ENCODE assay signal across 34 cellular contexts in the genomic region with DNA sequence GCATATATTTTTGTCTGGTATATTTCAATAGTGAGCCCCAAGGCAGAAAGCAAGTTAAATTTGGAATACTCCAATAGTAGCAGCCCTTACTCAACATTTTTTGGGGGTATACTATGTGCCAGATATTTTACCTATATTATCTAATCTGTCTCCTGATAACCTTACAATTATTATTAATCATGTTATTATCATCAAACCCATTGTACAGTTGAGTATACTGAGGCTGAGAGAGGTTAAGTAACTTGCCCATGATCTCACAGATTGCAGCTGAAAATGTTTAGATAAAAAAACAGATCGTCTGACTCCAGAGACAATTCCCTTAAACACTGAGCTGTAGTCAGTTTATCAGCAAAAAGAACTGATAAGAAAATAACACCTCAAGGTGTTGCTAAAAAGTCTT. TPM values are rescaled to one million over a fixed set of nuclear protein-coding genes. Genes with fewer than 3 reads are reported as not detected.
DNase-seq lines count a peak whose midpoint lies in the region; ATAC-seq, FAIRE-seq and TF ChIP-seq lines count a peak whose summit lies in the region.
"Had no signal": no experiment of that assay in that cellular context is flagged by ENCODE, and none has a peak within 500 bp of the region (broad histone marks: within the 10 kb centered on the region; RNA-seq: fewer than 3 reads in every experiment).

No MANE protein-coding gene starts in this region.

- intact Hi-C loops in K562 (cut with micrococcal nuclease) = no loop called here
- intact Hi-C loops in CD8-positive, alpha-beta T cell (cut with DNase I, micrococcal nuclease) = loop anchor here (10.0 kb wide), 2 partner anchors 1202 to 2002 kb away; a partner anchor contains a TSS

- no peaks in the 10 kb centered on the region for H3K36me3 ChIP-seq in OCI-LY1 (ENCODE audit: insufficient read depth, low read length)
- H3K36me3 ChIP-seq in K562 (ENCODE audit: control insufficient read depth, insufficient read depth, low read length) = no peaks in the 10 kb centered on the region
- H3K36me3 ChIP-seq in mesendoderm (ENCODE audit: control insufficient read depth, insufficient read depth, low read length) = no peaks in the 10 kb centered on the region
- no peaks in the 10 kb centered on the region for H3K36me3 ChIP-seq in CD8-positive, alpha-beta T cell (ENCODE audit: insufficient read depth, low read length)
- H3K36me3 ChIP-seq: BE2C; BLaER1; BLaER1 treated with 17β-estradiol and CSF1 and Interleukin-3, amounts not matched to agents 10 nM and 100 nM had no signal

- no peak overlapping the region for H3K4ac ChIP-seq in mesendoderm (ENCODE audit: low read depth, low read length)

- H3K9me3 ChIP-seq in OCI-LY1 (ENCODE audit: low read length) (no peaks in the 10 kb centered on the region), K562 (replicated peaks; ENCODE audit: control insufficient read depth, insufficient read depth, low read depth, low read length) (no peaks in the 10 kb centered on the region)
- no peaks in the 10 kb centered on the region for H3K9me3 ChIP-seq in CD8-positive, alpha-beta T cell (ENCODE audit: low read length)
- H3K9me3 ChIP-seq: A549; BE2C; BLaER1; BLaER1 treated with 17β-estradiol and CSF1 and Interleukin-3, amounts not matched to agents 10 nM and 100 nM; Caco-2 had no signal

- no peak overlapping the region for H3K18ac ChIP-seq in mesendoderm (ENCODE audit: low read length)

- H3K9me2 ChIP-seq in OCI-LY1 (ENCODE audit: low read depth, low read length) = no peaks in the 10 kb centered on the region

- no peaks in the 10 kb centered on the region for H3K27me3 Mint-ChIP-seq in CD8-positive, alpha-beta T cell (ENCODE audit: low read depth)
- H3K27me3 Mint-ChIP-seq: B cell; CD4-positive, alpha-beta T cell had no signal

- no peak for TF ChIP-seq EP300 in K562 (IDR thresholded peaks at IDR 0.05; ENCODE audit: low read length)

- no peak overlapping the region for H2BK120ac ChIP-seq in mesendoderm (ENCODE audit: low read depth, low read length)

- H3F3A ChIP-seq in OCI-LY1 (ENCODE audit: insufficient read depth, low read length) = no peaks in the 10 kb centered on the region

- no peak for TF ChIP-seq POLR2A in K562 (conservative IDR thresholded peaks at IDR 0.05)

- no peak overlapping the region for H2BK15ac ChIP-seq in mesendoderm (replicated peaks; ENCODE audit: low read depth)

- no peak overlapping the region for H3K4me2 ChIP-seq in OCI-LY1 (ENCODE audit: low read length)
- no peak overlapping the region for H3K4me2 ChIP-seq in K562 (ENCODE audit: insufficient read depth, low read length)
- no peak overlapping the region for H3K4me2 ChIP-seq in mesendoderm (ENCODE audit: low read length)
- H3K4me2 ChIP-seq: A549; BLaER1; BLaER1 treated with 17β-estradiol and CSF1 and Interleukin-3, amounts not matched to agents 10 nM and 100 nM had no signal

- no peak for TF ChIP-seq CTCF in OCI-LY1 (IDR thresholded peaks at IDR 0.05; ENCODE audit: low read length)
- no peak for TF ChIP-seq CTCF in K562 (IDR thresholded peaks at IDR 0.05 in 2 of 3, conservative IDR thresholded peaks at IDR 0.05 in 1 of 3; ENCODE audit: insufficient read depth in 2 of 3, low read depth in 1 of 3, low read length in 3 of 3)
- TF ChIP-seq CTCF in CD8-positive, alpha-beta T cell (IDR thresholded peaks at IDR 0.05) = no peak

- 0% methylated on average over 1 of the region's 1 CpG for WGBS in K562 (ENCODE audit: insufficient coverage, low coverage, missing lambda C conversion rate)
- no CpG with 5 or more reads among the region's 1 CpG for WGBS in mesendoderm (ENCODE audit: extremely low coverage, insufficient coverage, low lambda C conversion rate)

- H3K27ac ChIP-seq in OCI-LY1 (ENCODE audit: low read depth, low read length, poor library complexity, severe bottlenecking) (peak overlapping the region; percentile 23), K562 (ENCODE audit: extremely low read depth, low read depth, low read length) (no peak overlapping the region), mesendoderm (ENCODE audit: low read depth, low read length) (no peak overlapping the region)
- H3K27ac ChIP-seq in CD8-positive, alpha-beta T cell (ENCODE audit: low read depth, low read length) = no peak overlapping the region
- H3K27ac ChIP-seq: 22Rv1; A549; BLaER1; BLaER1 treated with 17β-estradiol and CSF1 and Interleukin-3, amounts not matched to agents 10 nM and 100 nM; C4-2B had no signal

- no peaks in the 10 kb centered on the region for H3K9me1 ChIP-seq in K562 (ENCODE audit: control insufficient read depth, insufficient read depth, low read length)

- POLR2A ChIA-PET in K562 (lab: Yijun Ruan, JAX) = no interaction called here
- POLR2A ChIA-PET in CD8-positive, alpha-beta T cell (lab: Charles Lee) = no interaction called here

- ATAC-seq in K562 (no peak), GM21367 (IDR thresholded peaks at IDR 0.05; ENCODE audit: unreplicated experiment) (no peak)
- ATAC-seq in CD8-positive, alpha-beta T cell = no peak
- ATAC-seq: A549 had no signal

- no peak for TF ChIP-seq RAD21 in K562 (CRISPR knock-in tag; conservative IDR thresholded peaks at IDR 0.05 in 1 of 2, IDR thresholded peaks at IDR 0.05 in 1 of 2)

- H3K4me3 Mint-ChIP-seq in CD8-positive, alpha-beta T cell = no peak overlapping the region
- H3K4me3 Mint-ChIP-seq: B cell; CD14-positive monocyte; CD4-positive, alpha-beta memory T cell; CD4-positive, alpha-beta T cell; CD4-positive, CD25-positive, alpha-beta regulatory T cell; CD8-positive, alpha-beta memory T cell had no signal

- no TSS peak for BruUV-seq in K562 (replicated peaks; lab: Mats Ljungman, UMichigan)

- no peaks in the 10 kb centered on the region for H3K27me3 ChIP-seq in OCI-LY1 (ENCODE audit: insufficient read depth, low read length)
- H3K27me3 ChIP-seq in K562 (ENCODE audit: control insufficient read depth in 2 of 2, insufficient read depth in 2 of 2, low read length in 2 of 2) = no peaks in the 10 kb centered on the region
- no peaks in the 10 kb centered on the region for H3K27me3 ChIP-seq in mesendoderm (ENCODE audit: insufficient read depth, low read length, poor library complexity)
- H3K27me3 ChIP-seq in CD8-positive, alpha-beta T cell (ENCODE audit: insufficient read depth, low read length) = no peaks in the 10 kb centered on the region
- H3K27me3 ChIP-seq: BE2C had no signal

- no peak overlapping the region for H2AFZ ChIP-seq in OCI-LY1 (ENCODE audit: low read length)
- no peak overlapping the region for H2AFZ ChIP-seq in K562 (ENCODE audit: low read depth, low read length)

- no peaks in the 10 kb centered on the region for H4K20me1 ChIP-seq in OCI-LY1 (ENCODE audit: insufficient read depth, low read length)
- no peaks in the 10 kb centered on the region for H4K20me1 ChIP-seq in K562 (replicated peaks; ENCODE audit: control insufficient read depth, insufficient read depth, low read length)
- H4K20me1 ChIP-seq: BLaER1; BLaER1 treated with 17β-estradiol and CSF1 and Interleukin-3, amounts not matched to agents 10 nM and 100 nM had no signal

- no peaks in the 10 kb centered on the region for H3K79me1 ChIP-seq in mesendoderm (ENCODE audit: low read length)

- H2BK5ac ChIP-seq in mesendoderm (ENCODE audit: low read length) = no peak overlapping the region

- no peak overlapping the region for H4K5ac ChIP-seq in mesendoderm (ENCODE audit: low read length)

- FAIRE-seq in K562 (lab: Jason Lieb, UNC) = no peak
- FAIRE-seq: A204.1, A549, D721Med had no signal

- H3K4me1 Mint-ChIP-seq in CD8-positive, alpha-beta T cell (ENCODE audit: low read depth) = peaks cover 2% of the 10 kb centered on the region
- H3K4me1 Mint-ChIP-seq: CD4-positive, CD25-positive, alpha-beta regulatory T cell had no signal

- DNase-seq in K562 (ENCODE audit: extremely low read depth in 1 of 4, low spot score in 3 of 4) = no peak
- DNase-seq in mesendoderm = peak; percentile 56
- DNase-seq in AG08395 (ENCODE audit: low spot score) = no peak
- no peak for DNase-seq in CD8-positive, alpha-beta T cell
- DNase-seq: 8988T; ACHN; AML-193; BE2C; C1 segment of cervical spinal cord; Caco-2; Calu3; CD4-positive, alpha-beta memory T cell; CD4-positive, alpha-beta T cell; CD4-positive, CD25-positive, alpha-beta regulatory T cell; CD8-positive, alpha-beta memory T cell; COR-L47; DMS 273 treated with DMSO at 0.1 percent for 48 hours; DMS153; DMS53; DMS79; DMS79 treated with DMSO at 0.1 percent for 48 hours; DND-41; EL had no signal

- no peaks in the 10 kb centered on the region for H3K9me3 Mint-ChIP-seq in CD8-positive, alpha-beta T cell
- H3K9me3 Mint-ChIP-seq: CD4-positive, alpha-beta T cell; CD8-positive, alpha-beta memory T cell had no signal

- H2AK5ac ChIP-seq in mesendoderm (ENCODE audit: low read length) = no peak overlapping the region

- H3K4me1 ChIP-seq in OCI-LY1 (ENCODE audit: insufficient read depth, low read length, severe bottlenecking) = peaks cover 54% of the 10 kb centered on the region
- H3K4me1 ChIP-seq in K562 (replicated peaks in 1 of 2; ENCODE audit: control insufficient read depth in 2 of 2, insufficient read depth in 2 of 2, low read length in 2 of 2) = peaks cover 0 to 5% of the 10 kb centered on the region in 2 experiments; a peak in 3 of 5 replicates
- H3K4me1 ChIP-seq in mesendoderm (ENCODE audit: control insufficient read depth, low read depth, low read length) = no peaks in the 10 kb centered on the region
- H3K4me1 ChIP-seq in CD8-positive, alpha-beta T cell (ENCODE audit: insufficient read depth, low read length) = no peaks in the 10 kb centered on the region
- H3K4me1 ChIP-seq: BE2C, Caco-2 had no signal

- H3K56ac ChIP-seq in mesendoderm (ENCODE audit: low read length) = no peak overlapping the region

- H3K79me2 ChIP-seq in OCI-LY1 (ENCODE audit: insufficient read depth, low read length) (no peaks in the 10 kb centered on the region), K562 (ENCODE audit: control insufficient read depth, insufficient read depth, low read length) (no peaks in the 10 kb centered on the region), mesendoderm (ENCODE audit: control insufficient read depth, insufficient read depth, low read length) (no peaks in the 10 kb centered on the region)

- H3K23ac ChIP-seq in mesendoderm (ENCODE audit: low read length) = no peak overlapping the region

- CTCF ChIA-PET in K562 (lab: Yijun Ruan, JAX; ENCODE audit: low intra/inter-chr PET ratio) = no interaction called here
- CTCF ChIA-PET in CD8-positive, alpha-beta T cell (lab: Charles Lee) = no interaction called here

- H3K36me3 Mint-ChIP-seq in CD8-positive, alpha-beta T cell = no peaks in the 10 kb centered on the region
- H3K36me3 Mint-ChIP-seq: CD14-positive monocyte; CD4-positive, alpha-beta memory T cell; CD4-positive, CD25-positive, alpha-beta regulatory T cell; CD8-positive, alpha-beta memory T cell had no signal

- H3K4me3 ChIP-seq in OCI-LY1 (ENCODE audit: low read depth, low read length, poor library complexity, severe bottlenecking) (no peak overlapping the region), K562 (no peak overlapping the region), mesendoderm (ENCODE audit: low read length) (no peak overlapping the region)
- H3K4me3 ChIP-seq in CD8-positive, alpha-beta T cell (ENCODE audit: low read depth, low read length) = no peak overlapping the region
- H3K4me3 ChIP-seq: A549; BLaER1; BLaER1 treated with 17β-estradiol and CSF1 and Interleukin-3, amounts not matched to agents 10 nM and 100 nM had no signal

- in situ Hi-C loops in K562 (cut with MboI) = no loop called here

- H4K8ac ChIP-seq in mesendoderm (ENCODE audit: low read depth, low read length) = no peak overlapping the region

- H3K27ac Mint-ChIP-seq in CD8-positive, alpha-beta T cell = no peak overlapping the region
- H3K27ac Mint-ChIP-seq: B cell; CD14-positive monocyte; CD4-positive, alpha-beta memory T cell; CD4-positive, alpha-beta T cell; CD4-positive, CD25-positive, alpha-beta regulatory T cell; CD8-positive, alpha-beta memory T cell had no signal

- H3K9ac ChIP-seq in OCI-LY1 (ENCODE audit: low read length) (no peak overlapping the region), K562 (ENCODE audit: insufficient read depth in 1 of 2, low read depth in 2 of 2, low read length in 2 of 2) (no peak overlapping the region), mesendoderm (ENCODE audit: low read length) (no peak overlapping the region)
- H3K9ac ChIP-seq: BLaER1; BLaER1 treated with 17β-estradiol and CSF1 and Interleukin-3, amounts not matched to agents 10 nM and 100 nM had no signal

RNA-seq across cellular contexts. Expression of a gene that starts 6.5 kb away (rescaled TPM):
- 88.9 and 162 TPM in 2 replicates for total RNA-seq in K562 (2011; cell fraction: chromatin; rRNA removed; ENCODE audit: low replicate concordance)
- 63.4 and 67.4 TPM in 2 replicates for total RNA-seq in K562 (2011; cell fraction: nucleolus; rRNA removed)
- total RNA-seq in K562 (2011; cell fraction: nucleoplasm; rRNA removed) = 139 and 146 TPM in 2 replicates
- total RNA-seq in K562 (2014; rRNA removed) (142 and 153 TPM in 2 replicates), K562 (2014; rRNA removed; fragmentation: Illumina TruSeq; extraction: Trizol) (202 and 217 TPM in 2 replicates), K562 (2015; rRNA removed; fragmentation: Illumina TruSeq; extraction: Trizol) (192 and 211 TPM in 2 replicates), K562 (2021) (148 and 169 TPM in 2 replicates)
- polyA plus RNA-seq in K562 (2011; rRNA removed) (245 and 364 TPM in 2 replicates), K562 (2014; fragmentation: Illumina TruSeq; extraction: Trizol) (185 and 215 TPM in 2 replicates), K562 (2014; fragmentation: Nextera tagmentation; extraction: Ambion mirVana) (10 to 100 TPM; 79.0 to 90.1 TPM), K562 (2014; rRNA removed) (175 and 182 TPM in 2 replicates)
- polyA plus RNA-seq in K562 (2011; cell fraction: cytosol; rRNA removed) = 164 and 228 TPM in 2 replicates
- polyA plus RNA-seq in K562 (2011; cell fraction: nucleus; rRNA removed) = 132 and 149 TPM in 2 replicates
- polyA plus RNA-seq in K562 (2012) = 121 and 217 TPM in 2 replicates
- polyA minus RNA-seq in K562 (2011; rRNA and poly(A)+ RNA removed) = 230 and 285 TPM in 2 replicates
- 67.0 and 107 TPM in 2 replicates for polyA minus RNA-seq in K562 (2011; cell fraction: cytosol; rRNA and poly(A)+ RNA removed)
- 33.5 and 54.4 TPM in 2 replicates for polyA minus RNA-seq in K562 (2011; cell fraction: nucleus; rRNA and poly(A)+ RNA removed)
- 54.4 TPM for polyA plus RNA-seq in mesendoderm (2013, experiment 1 of 2)
- 56.3 TPM for polyA plus RNA-seq in mesendoderm (2013, experiment 2 of 2)
- total RNA-seq in CD8-positive, alpha-beta T cell = 100 to 1,000 TPM; 130 to 131 TPM
